ENCODE assay signal across 17 cellular contexts in genomic region chr3:62119139-62119538, GRCh38.
"Had no signal": no experiment of that assay in that cellular context is flagged by ENCODE, and none has a peak within 500 bp of the region (broad histone marks: within the 10 kb centered on the region; RNA-seq: fewer than 3 reads in every experiment).

No MANE protein-coding gene starts in this region.

- ATAC-seq: activated CD4-positive, alpha-beta T cell treated with anti-CD3 and anti-CD28 coated beads for 36 hours; body of pancreas; natural killer cell; SK-N-SH treated with all-trans-retinoic acid at 6 μM for 48 hours; stimulated activated naive CD8-positive, alpha-beta T cell treated with anti-CD3 and anti-CD28 coated beads, Interleukin-15, amount 100 ng/mL, for 72 hours had no signal

- H3K9me3 ChIP-seq: adrenal gland, body of pancreas, esophagus squamous epithelium, testis had no signal

- H3K27ac ChIP-seq: adrenal gland, body of pancreas, esophagus squamous epithelium, testis, WERI-Rb-1 had no signal

- H3K4me3 ChIP-seq: adrenal gland, body of pancreas, esophagus squamous epithelium, sigmoid colon, testis had no signal

- H3K27me3 ChIP-seq: adrenal gland, body of pancreas, esophagus squamous epithelium, sigmoid colon, testis had no signal

- H3K4me1 ChIP-seq: adrenal gland, body of pancreas, esophagus squamous epithelium, sigmoid colon, testis had no signal

- DNase-seq: activated CD4-positive, alpha-beta memory T cell treated with anti-CD3 and anti-CD28 coated beads, Interleukin-2, amount 10 ng/mL, durations not matched to agents 7 days and 5 days; activated CD4-positive, alpha-beta T cell treated with anti-CD3 and anti-CD28 coated beads for 36 hours; activated naive CD4-positive, alpha-beta T cell treated with anti-CD3 and anti-CD28 coated beads, Interleukin-2, amount 10 ng/mL, durations not matched to agents 7 days and 5 days; activated T-cell treated with anti-CD3 and anti-CD28 coated beads, Interleukin-2, amount 50 U/mL, for 24 hours; adrenal gland; body of pancreas; effector CD8-positive, alpha-beta T cell; esophagus squamous epithelium; natural killer cell; nucleus accumbens; sigmoid colon; stimulated activated CD4-positive, alpha-beta T cell treated with anti-CD3 and anti-CD28 coated beads, Interleukin-1b, Interleukin-23, amount 100 ng/mL, for 48 hours; stimulated activated naive CD8-positive, alpha-beta T cell treated with anti-CD3 and anti-CD28 coated beads, Interleukin-15, amount 100 ng/mL, for 72 hours; T-helper 1 cell; testis; WERI-Rb-1 had no signal

- H3K36me3 ChIP-seq: adrenal gland, esophagus squamous epithelium, sigmoid colon, WERI-Rb-1 had no signal
